11 cellular contexts compared by ENCODE assay signal in genomic region chr1:33365560-33365997, GRCh38. TPM values are rescaled to one million over a fixed set of nuclear protein-coding genes. Genes with fewer than 3 reads are reported as not detected.
A peak's percentile ranks its signal among the peaks of the same experiment; 100 is the strongest.
DNase-seq lines count a peak whose midpoint lies in the region; ATAC-seq and TF ChIP-seq lines count a peak whose summit lies in the region.
"Had no signal": no experiment of that assay in that cellular context is flagged by ENCODE, and none has a peak within 500 bp of the region (broad histone marks: within the 10 kb centered on the region; RNA-seq: fewer than 3 reads in every experiment).

No MANE protein-coding gene starts in this region.

- no peak overlapping the region for H3K27ac Mint-ChIP-seq in Caco-2 (ENCODE audit: unreplicated experiment)

- CTCF ChIA-PET in Caco-2 (lab: Charles Lee) (interaction anchor here (1.0 kb wide), 1 partner anchor 70 kb away, joined by 5 read pairs; no protein-coding TSS in a partner anchor), RWPE1 (lab: Yijun Ruan, JAX) (interaction anchor here (1.4 kb wide), 1 partner anchor 70 kb away, joined by 5 read pairs; no protein-coding TSS in a partner anchor), GM10248 (lab: Yijun Ruan, JAX) (interaction anchor here (1.1 to 3.7 kb wide), 3 partner anchors 69 to 239 kb away, joined by 3 to 28 read pairs (median 3); no protein-coding TSS in a partner anchor)

- H3K36me3 ChIP-seq in Caco-2 (ENCODE audit: control insufficient read depth, insufficient read depth, low read length) (no peaks in the 10 kb centered on the region; the same call in 1 of the 2 replicates), left ventricle myocardium inferior (peaks cover 10% of the 10 kb centered on the region), psoas muscle (ENCODE audit: insufficient read depth in 1 of 2, low read depth in 1 of 2) (peaks cover 0 to 24% of the 10 kb centered on the region in 2 donors)

- intact Hi-C loops in Caco-2 (cut with micrococcal nuclease; ENCODE audit: unreplicated experiment) (loop anchor here (5.0 to 10.0 kb wide), 2 partner anchors 92 to 241 kb away; no protein-coding TSS in a partner anchor), left ventricle myocardium inferior (cut with micrococcal nuclease) (loop anchor here (5.0 kb wide), 1 partner anchor 68 kb away; no protein-coding TSS in a partner anchor), psoas muscle (cut with DNase I) (loop anchor here (1.0 to 10.0 kb wide), 6 partner anchors 15 to 241 kb away; no protein-coding TSS in a partner anchor)

- H3K27ac ChIP-seq in left ventricle myocardium inferior (replicated peaks): peak overlapping the region; percentile 91
- H3K27ac ChIP-seq in psoas muscle: peak overlapping the region; percentile 88
- H3K27ac ChIP-seq in RWPE1: no peak overlapping the region

- no peak overlapping the region for H3K4me3 ChIP-seq in Caco-2 (ENCODE audit: low read depth, low read length)
- H3K4me3 ChIP-seq in left ventricle myocardium inferior: no peak overlapping the region
- H3K4me3 ChIP-seq in psoas muscle: no peak overlapping the region

- no peaks in the 10 kb centered on the region for H3K27me3 Mint-ChIP-seq in Caco-2 (ENCODE audit: insufficient read depth, unreplicated experiment)

- H3K27me3 ChIP-seq in Caco-2 (replicated peaks; ENCODE audit: control insufficient read depth, insufficient read depth, low read length) (no peaks in the 10 kb centered on the region), left ventricle myocardium inferior (ENCODE audit: low read depth) (no peaks in the 10 kb centered on the region), psoas muscle (ENCODE audit: insufficient read depth in 3 of 3, low read length in 2 of 3) (no peaks in the 10 kb centered on the region)

- DNase-seq in Caco-2 (peak; percentile 30 to 62), astrocyte of the hippocampus (ENCODE audit: low read depth, low spot score) (peak; percentile 85), left ventricle myocardium inferior (peak; percentile 65), psoas muscle (peak; percentile 63 to 82), RWPE1 (ENCODE audit: low spot score) (no peak), KBM-7 (no peak), SIG-M5 (lab: John Stamatoyannopoulos, UW) (no peak), GM10248 (ENCODE audit: extremely low spot score) (no peak)
- DNase-seq: NCI-H2029 had no signal

- ATAC-seq in psoas muscle: peak; percentile 83 to 89 (median 88)

- TF ChIP-seq CTCF in Caco-2 (IDR thresholded peaks at IDR 0.05; ENCODE audit: insufficient read depth in 1 of 2, low read depth in 1 of 2, low read length in 1 of 2, severe bottlenecking in 1 of 2, unreplicated experiment in 1 of 2) (no peak), left ventricle myocardium inferior (IDR thresholded peaks at IDR 0.05; ENCODE audit: borderline replicate concordance) (no peak), psoas muscle (IDR thresholded peaks at IDR 0.05) (no peak), RWPE1 (conservative IDR thresholded peaks at IDR 0.05; ENCODE audit: low read depth) (no peak), GM10248 (IDR thresholded peaks at IDR 0.05; ENCODE audit: control extremely low read depth, extremely low read depth, low read depth, missing control alignments) (no peak)

- H3K4me1 ChIP-seq in Caco-2: peaks cover 18% of the 10 kb centered on the region; the same call in 1 of the 2 replicates
- H3K4me1 ChIP-seq in left ventricle myocardium inferior: peaks cover 91% of the 10 kb centered on the region
- peaks cover 54% of the 10 kb centered on the region for H3K4me1 ChIP-seq in psoas muscle

- H3K4me3 Mint-ChIP-seq in Caco-2 (ENCODE audit: unreplicated experiment): no peak overlapping the region

- no peaks in the 10 kb centered on the region for H3K9me3 Mint-ChIP-seq in Caco-2 (ENCODE audit: unreplicated experiment)

- in situ Hi-C loops in KBM-7 (cut with MboI; ENCODE audit: low pct_unique_long_range_greater_than_20kb, low sequenced_read_pairs): no loop called here

- peaks cover 6% of the 10 kb centered on the region for H3K36me3 Mint-ChIP-seq in Caco-2 (ENCODE audit: insufficient read depth, unreplicated experiment)

- H3K4me1 Mint-ChIP-seq in Caco-2 (ENCODE audit: low read depth, unreplicated experiment): peaks cover 8% of the 10 kb centered on the region

- H3K9me3 ChIP-seq in Caco-2: no peaks in the 10 kb centered on the region
- no peaks in the 10 kb centered on the region for H3K9me3 ChIP-seq in left ventricle myocardium inferior (replicated peaks)
- no peaks in the 10 kb centered on the region for H3K9me3 ChIP-seq in psoas muscle

- no TSS peak for BruUV-seq in Caco-2 (replicated peaks; lab: Mats Ljungman, UMichigan)

- whole genome bisulfite sequencing in psoas muscle, 3 donors: 16 to 30% (median 17%) methylated on average over 9 of the region's 9 CpGs

- POLR2A ChIA-PET in Caco-2 (lab: Charles Lee) (no interaction called here), RWPE1 (lab: Yijun Ruan, JAX; ENCODE audit: low non-redundant PET) (no interaction called here), GM10248 (lab: Yijun Ruan, JAX) (no interaction called here)

RNA-seq across cellular contexts. Expression of gene A3GALT2, which starts 44.7 kb away (rescaled TPM):
- total RNA-seq in Caco-2 (2022) (not detected in 2 replicates), left ventricle myocardium inferior (not detected), psoas muscle (not detected)
- not detected for polyA plus RNA-seq in psoas muscle
- total RNA-seq: SK-MEL-5 had no signal
- polyA plus RNA-seq: BJ had no signal

Comparison
In these comparisons a context has a peak if more than half of its experiments do, and no peak if none do; other contexts are left out.
1. DNase-seq: peak in Caco-2 (2 of 2), astrocyte of the hippocampus (single experiment), left ventricle myocardium inferior (single experiment) and psoas muscle (2 of 2); none in RWPE1 (single experiment), KBM-7 (single experiment), SIG-M5 (single experiment) and GM10248 (single experiment).